In genomic region chr12:10884086-10884725, GRCh38 we compare ENCODE assay signal across 1 cellular context.
TF ChIP-seq lines count a peak whose summit lies in the region.

PRH1 (minus strand) TSS chr12:10884255; CDS start chr12:10884217, 38 bp downstream.

TF ChIP-seq in HepG2, 621 proteins besides CTCF, POLR2A, EP300 and RAD21 (continued from another document):
- TF ChIP-seq PAXIP1 (CRISPR knock-in tag; conservative IDR thresholded peaks at IDR 0.05): peak; percentile 49; the same call in 1 of the 2 replicates
- no peak for TF ChIP-seq PCBP2 (optimal IDR thresholded peaks at IDR 0.05; ENCODE audit: low read depth, low read length, poor library complexity, severe bottlenecking)
- peak; percentile 27 for TF ChIP-seq ASH2L (IDR thresholded peaks at IDR 0.05; ENCODE audit: insufficient read length, low read depth, low read length)
- TF ChIP-seq ZBTB38 (CRISPR knock-in tag; IDR thresholded peaks at IDR 0.05): no peak
- no peak for TF ChIP-seq FIP1L1 (IDR thresholded peaks at IDR 0.05; ENCODE audit: borderline replicate concordance, insufficient read depth, low read depth, low read length)
- no peak for TF ChIP-seq HDAC2 (CRISPR knock-in tag; IDR thresholded peaks at IDR 0.05)
- no peak for TF ChIP-seq ZXDC (CRISPR knock-in tag; IDR thresholded peaks at IDR 0.05)
- no peak for TF ChIP-seq FOXC1 (CRISPR knock-in tag; IDR thresholded peaks at IDR 0.05; ENCODE audit: borderline replicate concordance)
- TF ChIP-seq TRIM24 (CRISPR knock-in tag; IDR thresholded peaks at IDR 0.05): no peak
- no peak for TF ChIP-seq ARID4A (CRISPR knock-in tag; IDR thresholded peaks at IDR 0.05; ENCODE audit: borderline replicate concordance)
- no peak for TF ChIP-seq ZBTB39 (CRISPR knock-in tag; IDR thresholded peaks at IDR 0.05)
- TF ChIP-seq ZNF616 (CRISPR knock-in tag; IDR thresholded peaks at IDR 0.05; ENCODE audit: low read depth): no peak
- TF ChIP-seq ZNF576 (CRISPR knock-in tag; IDR thresholded peaks at IDR 0.05): no peak
- peak; percentile 56; the same call in 1 of the 2 replicates for TF ChIP-seq SETDB1 (CRISPR knock-in tag; IDR thresholded peaks at IDR 0.05; ENCODE audit: borderline replicate concordance)
- no peak for TF ChIP-seq ZBTB3 (CRISPR knock-in tag; IDR thresholded peaks at IDR 0.05; ENCODE audit: borderline replicate concordance, low read depth)
- no peak for TF ChIP-seq RFX5 (IDR thresholded peaks at IDR 0.05; ENCODE audit: low read depth, low read length)
- TF ChIP-seq NFIB (CRISPR knock-in tag; IDR thresholded peaks at IDR 0.05; ENCODE audit: borderline replicate concordance): no peak
- peak; percentile 86 for TF ChIP-seq BCL6 (CRISPR knock-in tag; IDR thresholded peaks at IDR 0.05)
- no peak for TF ChIP-seq FOSL1 (CRISPR knock-in tag; IDR thresholded peaks at IDR 0.05; ENCODE audit: borderline replicate concordance)
- no peak for TF ChIP-seq ZBTB43 (CRISPR knock-in tag; conservative IDR thresholded peaks at IDR 0.05)
- no peak for TF ChIP-seq ZGPAT (CRISPR knock-in tag; IDR thresholded peaks at IDR 0.05)
- TF ChIP-seq ZNF784 (CRISPR knock-in tag; IDR thresholded peaks at IDR 0.05; ENCODE audit: borderline replicate concordance): no peak
- no peak for TF ChIP-seq ZNF678 (CRISPR knock-in tag; IDR thresholded peaks at IDR 0.05)
- no peak for TF ChIP-seq SNAPC2 (CRISPR knock-in tag; IDR thresholded peaks at IDR 0.05)
- no peak for TF ChIP-seq GTF2F1 (IDR thresholded peaks at IDR 0.05; ENCODE audit: low read length)
- no peak for TF ChIP-seq DRAP1 (CRISPR knock-in tag; IDR thresholded peaks at IDR 0.05)
- no peak for TF ChIP-seq U2AF1 (optimal IDR thresholded peaks at IDR 0.05; ENCODE audit: low read depth, low read length)
- no peak for TF ChIP-seq ZNF205 (CRISPR knock-in tag; IDR thresholded peaks at IDR 0.05)
- no peak for TF ChIP-seq ZFP41 (CRISPR knock-in tag; IDR thresholded peaks at IDR 0.05; ENCODE audit: borderline replicate concordance)
- no peak for TF ChIP-seq KDM6A (CRISPR knock-in tag; IDR thresholded peaks at IDR 0.05; ENCODE audit: low read depth)
TF ChIP-seq in HepG2: peak in this region for 14.
